ENCODE assay signal across 33 cellular contexts in genomic region chr4:26503844-26504243, GRCh38. TPM values are rescaled to one million over a fixed set of nuclear protein-coding genes. Genes with fewer than 3 reads are reported as not detected.
"Had no signal": no experiment of that assay in that cellular context is flagged by ENCODE, and none has a peak within 500 bp of the region (broad histone marks: within the 10 kb centered on the region; RNA-seq: fewer than 3 reads in every experiment).

No MANE protein-coding gene starts in this region.

- H3K27ac ChIP-seq: foreskin keratinocyte, gastroesophageal sphincter, heart left ventricle, hepatocyte, left lung, neutrophil, parathyroid adenoma, right atrium auricular region, thoracic aorta, tibial nerve, upper lobe of left lung had no signal

- ATAC-seq: effector memory CD8-positive, alpha-beta T cell; foreskin keratinocyte; gastroesophageal sphincter; mucosa of descending colon; natural killer cell treated with Interleukin-12 subunit alpha and Interleukin-12 subunit beta and Interleukin-15 and Interleukin-18, amount 100 ng/mL, for 72 hours; sciatic nerve; stimulated activated memory B cell treated with anti-CD40 and anti-IgM and Interleukin-4, amounts not matched to agents 10 μg/mL and 1 μg/mL and 100 μg/mL, for 72 hours; stimulated activated naive CD8-positive, alpha-beta T cell treated with anti-CD3 and anti-CD28 coated beads, Interleukin-15, Interleukin-2, amounts not matched to agents 100 U/mL and 50 U/mL, for 24 hours had no signal

- H3K36me3 ChIP-seq: gastroesophageal sphincter, heart left ventricle, left lung, neutrophil, right atrium auricular region, thoracic aorta, tibial nerve, upper lobe of left lung had no signal

- H3K4me1 ChIP-seq: foreskin keratinocyte, left lung, parathyroid adenoma, right atrium auricular region, tibial nerve, upper lobe of left lung had no signal

- H3K4me2 ChIP-seq: hepatocyte had no signal

- H3K4me1 Mint-ChIP-seq: mesothelial cell of epicardium; neural crest cell; stimulated activated memory B cell treated with anti-CD40 and anti-IgM and Interleukin-4, amounts not matched to agents 10 μg/mL and 1 μg/mL and 100 μg/mL, for 72 hours had no signal

- H3K27me3 ChIP-seq: gastroesophageal sphincter, heart left ventricle, hepatocyte, left lung, neutrophil, right atrium auricular region, tibial nerve, upper lobe of left lung had no signal

- H3K9me3 ChIP-seq: mucosa of descending colon, neutrophil, thoracic aorta, upper lobe of left lung had no signal

- H3K9ac ChIP-seq: parathyroid adenoma had no signal

- H3K27ac Mint-ChIP-seq: effector memory CD8-positive, alpha-beta T cell; mesothelial cell of epicardium; natural killer cell treated with Interleukin-12 subunit alpha and Interleukin-12 subunit beta and Interleukin-15 and Interleukin-18, amount 100 ng/mL, for 72 hours; progenitor cell of endocrine pancreas; stimulated activated memory B cell treated with anti-CD40 and anti-IgM and Interleukin-4, amounts not matched to agents 10 μg/mL and 1 μg/mL and 100 μg/mL, for 72 hours had no signal

- H3K36me3 Mint-ChIP-seq: mesothelial cell of epicardium; natural killer cell treated with Interleukin-12 subunit alpha and Interleukin-12 subunit beta and Interleukin-15 and Interleukin-18, amount 100 ng/mL, for 72 hours; stimulated activated memory B cell treated with anti-CD40 and anti-IgM and Interleukin-4, amounts not matched to agents 10 μg/mL and 1 μg/mL and 100 μg/mL, for 72 hours had no signal

- DNase-seq: cortex of kidney; effector memory CD8-positive, alpha-beta T cell; foreskin keratinocyte; heart left ventricle; left cardiac atrium; left lung; mesenchymal stem cell; mucosa of descending colon; small intestine; stimulated activated CD4-positive, alpha-beta T cell treated with anti-CD3 and anti-CD28 coated beads, Interleukin-12 subunit alpha, Interleukin-12 subunit beta, amount 100 ng/mL, for 4 hours; stimulated activated CD4-positive, alpha-beta T cell treated with anti-CD3 and anti-CD28 coated beads, Interleukin-1b, Interleukin-23, amount 100 ng/mL, for 48 hours; stimulated activated CD4-positive, alpha-beta T cell treated with anti-CD3 and anti-CD28 coated beads, Interleukin-4, amount 100 ng/mL, for 4 hours; stimulated activated naive CD8-positive, alpha-beta T cell treated with anti-CD3 and anti-CD28 coated beads, Interleukin-15, Interleukin-2, amounts not matched to agents 100 U/mL and 50 U/mL, for 24 hours; upper lobe of left lung had no signal

- H3K79me2 ChIP-seq: hepatocyte, parathyroid adenoma had no signal

- H3K4me3 ChIP-seq: gastroesophageal sphincter, heart left ventricle, hepatocyte, left lung, mucosa of descending colon, right atrium auricular region, thoracic aorta, tibial nerve, upper lobe of left lung had no signal

- H3K4me3 Mint-ChIP-seq: effector memory CD8-positive, alpha-beta T cell; mesothelial cell of epicardium; natural killer cell treated with Interleukin-12 subunit alpha and Interleukin-12 subunit beta and Interleukin-15 and Interleukin-18, amount 100 ng/mL, for 72 hours; neural crest cell; stimulated activated memory B cell treated with anti-CD40 and anti-IgM and Interleukin-4, amounts not matched to agents 10 μg/mL and 1 μg/mL and 100 μg/mL, for 72 hours had no signal

- H3K9me3 Mint-ChIP-seq: effector memory CD8-positive, alpha-beta T cell; natural killer cell treated with Interleukin-12 subunit alpha and Interleukin-12 subunit beta and Interleukin-15 and Interleukin-18, amount 100 ng/mL, for 72 hours had no signal

- H2AFZ ChIP-seq: hepatocyte, parathyroid adenoma had no signal

RNA-seq across cellular contexts. Expression of gene CCKAR, which starts 13.6 kb away (rescaled TPM):
- total RNA-seq: cardiac septum; dermis microvascular lymphatic vessel endothelial cell; foreskin keratinocyte; left cardiac atrium; left lung; lower leg skin; lung microvascular endothelial cell; mesothelial cell of epicardium; natural killer cell treated with Interleukin-12 subunit alpha and Interleukin-12 subunit beta and Interleukin-15 and Interleukin-18, amount 100 ng/mL, for 72 hours; neural crest cell; omental fat pad; right atrium auricular region; sciatic nerve; tibial nerve; upper lobe of left lung had no signal
- polyA plus RNA-seq: esophagus, foreskin keratinocyte, heart left ventricle, hepatocyte had no signal
